Comparison of ENCODE assay signal across 10 cellular contexts in genomic region chr10:29946953-29947700, GRCh38.
DNase-seq lines count a peak whose midpoint lies in the region; ATAC-seq and TF ChIP-seq lines count a peak whose summit lies in the region.
"Had no signal": no experiment of that assay in that cellular context is flagged by ENCODE, and none has a peak within 500 bp of the region (broad histone marks: within the 10 kb centered on the region; RNA-seq: fewer than 3 reads in every experiment).

No MANE protein-coding gene starts in this region.

- no peak overlapping the region for H4K8ac ChIP-seq in H9 (replicated peaks; ENCODE audit: insufficient read length, low read depth, low read length)

- no peaks in the 10 kb centered on the region for H3K79me2 ChIP-seq in H9 (ENCODE audit: insufficient read depth, low read length)

- ATAC-seq in stimulated activated effector memory CD8-positive, alpha-beta T cell treated with anti-CD3 and anti-CD28 coated beads, Interleukin-12 subunit alpha, Interleukin-12 subunit beta, amount 100 ng/mL, for 72 hours: peak; percentile 43

- H3K23me2 ChIP-seq in H9 (ENCODE audit: insufficient read length, low read depth, low read length, poor library complexity, severe bottlenecking): no peaks in the 10 kb centered on the region

- no peak overlapping the region for H3K56ac ChIP-seq in H9 (ENCODE audit: insufficient read length, low read depth, low read length)

- no peak overlapping the region for H2AFZ ChIP-seq in H9 (ENCODE audit: low read length)

- DNase-seq in H9 (no peak), breast epithelium (ENCODE audit: low spot score in 2 of 2) (peak in 1 of 2 donors; percentile 78), islet precursor cell (peak; percentile 69), NCI-H345 treated with DMSO at 0.1 percent for 48 hours (lab: John Stamatoyannopoulos, UW; ENCODE audit: unreplicated experiment) (no peak), DMS53 (lab: John Stamatoyannopoulos, UW) (no peak), NCI-H524 treated with DMSO at 0.1 percent for 48 hours (lab: John Stamatoyannopoulos, UW) (no peak)
- no peak for DNase-seq in stimulated activated effector memory CD8-positive, alpha-beta T cell treated with anti-CD3 and anti-CD28 coated beads, Interleukin-12 subunit alpha, Interleukin-12 subunit beta, amount 100 ng/mL, for 72 hours (ENCODE audit: low spot score in 2 of 2)
- DNase-seq in stimulated activated naive CD4-positive, alpha-beta T cell (lab: John Stamatoyannopoulos, UW): no peak
- DNase-seq: hippocampal formation, NCI-H2227 treated with DMSO at 0.1 percent for 48 hours had no signal

- H3K27ac ChIP-seq in H9 (ENCODE audit: insufficient read length, low read depth, low read length): no peak overlapping the region
- peak overlapping the region; percentile 80 to 90 for H3K27ac ChIP-seq in breast epithelium

- H2BK15ac ChIP-seq in H9 (ENCODE audit: low read depth, low read length): no peak overlapping the region

- H4K91ac ChIP-seq in H9 (ENCODE audit: insufficient read length, low read depth, low read length): no peak overlapping the region

- H4K20me1 ChIP-seq in H9 (ENCODE audit: control insufficient read depth, insufficient read depth, insufficient read length): no peaks in the 10 kb centered on the region

- no peak overlapping the region for H2BK12ac ChIP-seq in H9 (ENCODE audit: insufficient read length, low read depth, low read length)

- no peak overlapping the region for H3K4me2 ChIP-seq in H9 (ENCODE audit: insufficient read depth, insufficient read length, low read length)

- no peaks in the 10 kb centered on the region for H3K27me3 ChIP-seq in H9 (ENCODE audit: insufficient read depth, low read length)
- H3K27me3 ChIP-seq in breast epithelium: no peaks in the 10 kb centered on the region

- no peaks in the 10 kb centered on the region for H3K79me1 ChIP-seq in H9 (ENCODE audit: insufficient read depth, low read depth, low read length, poor library complexity, severe bottlenecking)

- peaks cover 7 to 15% of the 10 kb centered on the region in 2 experiments for H3K4me1 Mint-ChIP-seq in H9
- H3K4me1 Mint-ChIP-seq in stimulated activated effector memory CD8-positive, alpha-beta T cell treated with anti-CD3 and anti-CD28 coated beads, Interleukin-12 subunit alpha, Interleukin-12 subunit beta, amount 100 ng/mL, for 72 hours: no peaks in the 10 kb centered on the region

- TF ChIP-seq POLR2A in breast epithelium (IDR thresholded peaks at IDR 0.05): no peak

- H3K9me3 ChIP-seq in H9 (ENCODE audit: control insufficient read depth, low read depth, low read length) (no peaks in the 10 kb centered on the region), breast epithelium (no peaks in the 10 kb centered on the region)

- intact Hi-C loops in breast epithelium (cut with DNase I; ENCODE audit: low total_unique reads): no loop called here

- no peak overlapping the region for H3T11ph ChIP-seq in H9 (ENCODE audit: low read length)

- WGBS in H9 (ENCODE audit: extremely low coverage, insufficient read length, low lambda C conversion rate): no CpG with 5 or more reads among the region's 9 CpGs

- H4K5ac ChIP-seq in H9 (ENCODE audit: insufficient read length, low read depth, low read length): no peak overlapping the region

- H3K4me3 ChIP-seq in breast epithelium: peak overlapping the region in 2 of 3 donors; percentile 25 to 34

- 0 out of 2 replicates have a peak, but pooled peaks cover 4% of the 10 kb centered on the region for H3K4me1 ChIP-seq in H9 (ENCODE audit: insufficient read depth, low read length)
- peaks cover 9 to 17% of the 10 kb centered on the region in 2 donors for H3K4me1 ChIP-seq in breast epithelium

- no peak overlapping the region for H3K4me3 Mint-ChIP-seq in H9
- no peak overlapping the region for H3K4me3 Mint-ChIP-seq in stimulated activated effector memory CD8-positive, alpha-beta T cell treated with anti-CD3 and anti-CD28 coated beads, Interleukin-12 subunit alpha, Interleukin-12 subunit beta, amount 100 ng/mL, for 72 hours

- no peak overlapping the region for H3K14ac ChIP-seq in H9 (ENCODE audit: insufficient read depth, low read length)

- H3K9ac ChIP-seq in H9 (ENCODE audit: extremely low read depth, insufficient read length, low read length): no peak overlapping the region

- H3K36me3 Mint-ChIP-seq in H9 (ENCODE audit: insufficient read depth in 1 of 3, low read depth in 3 of 3): no peaks in the 10 kb centered on the region; a peak in 1 of 7 replicates
- no peaks in the 10 kb centered on the region for H3K36me3 Mint-ChIP-seq in stimulated activated effector memory CD8-positive, alpha-beta T cell treated with anti-CD3 and anti-CD28 coated beads, Interleukin-12 subunit alpha, Interleukin-12 subunit beta, amount 100 ng/mL, for 72 hours

- peak overlapping the region in 2 of 3 experiments; percentile 51 to 77; a peak in 2 of 7 replicates for H3K27ac Mint-ChIP-seq in H9
- H3K27ac Mint-ChIP-seq in stimulated activated effector memory CD8-positive, alpha-beta T cell treated with anti-CD3 and anti-CD28 coated beads, Interleukin-12 subunit alpha, Interleukin-12 subunit beta, amount 100 ng/mL, for 72 hours: no peak overlapping the region

- H3K18ac ChIP-seq in H9 (ENCODE audit: insufficient read length, low read depth, low read length): no peak overlapping the region

- H2BK120ac ChIP-seq in H9 (ENCODE audit: low read depth, low read length, poor library complexity, severe bottlenecking): no peak overlapping the region

- TF ChIP-seq CTCF in H9 (conservative IDR thresholded peaks at IDR 0.05): no peak
- TF ChIP-seq CTCF in breast epithelium (IDR thresholded peaks at IDR 0.05): no peak

- H3K9me3 Mint-ChIP-seq in H9: no peaks in the 10 kb centered on the region
- H3K9me3 Mint-ChIP-seq in stimulated activated effector memory CD8-positive, alpha-beta T cell treated with anti-CD3 and anti-CD28 coated beads, Interleukin-12 subunit alpha, Interleukin-12 subunit beta, amount 100 ng/mL, for 72 hours: no peaks in the 10 kb centered on the region

- no peak overlapping the region for H2BK5ac ChIP-seq in H9 (ENCODE audit: insufficient read length, low read length)

- no peak overlapping the region for H2AK5ac ChIP-seq in H9 (ENCODE audit: insufficient read length, low read length)

- no peak overlapping the region for H3K23ac ChIP-seq in H9 (ENCODE audit: insufficient read length, low read depth, low read length)

- H3K27me3 Mint-ChIP-seq in H9 (ENCODE audit: low read depth): peaks cover 2% of the 10 kb centered on the region; the same call in 1 of the 2 replicates

- no peaks in the 10 kb centered on the region for H3K36me3 ChIP-seq in breast epithelium

- no peak overlapping the region for H2BK20ac ChIP-seq in H9 (ENCODE audit: low read depth, low read length, poor library complexity, severe bottlenecking)

- no peak overlapping the region for H3K4ac ChIP-seq in H9 (ENCODE audit: low read depth, low read length)
